ENCODE assay signal across 1 cellular context in the genomic region with DNA sequence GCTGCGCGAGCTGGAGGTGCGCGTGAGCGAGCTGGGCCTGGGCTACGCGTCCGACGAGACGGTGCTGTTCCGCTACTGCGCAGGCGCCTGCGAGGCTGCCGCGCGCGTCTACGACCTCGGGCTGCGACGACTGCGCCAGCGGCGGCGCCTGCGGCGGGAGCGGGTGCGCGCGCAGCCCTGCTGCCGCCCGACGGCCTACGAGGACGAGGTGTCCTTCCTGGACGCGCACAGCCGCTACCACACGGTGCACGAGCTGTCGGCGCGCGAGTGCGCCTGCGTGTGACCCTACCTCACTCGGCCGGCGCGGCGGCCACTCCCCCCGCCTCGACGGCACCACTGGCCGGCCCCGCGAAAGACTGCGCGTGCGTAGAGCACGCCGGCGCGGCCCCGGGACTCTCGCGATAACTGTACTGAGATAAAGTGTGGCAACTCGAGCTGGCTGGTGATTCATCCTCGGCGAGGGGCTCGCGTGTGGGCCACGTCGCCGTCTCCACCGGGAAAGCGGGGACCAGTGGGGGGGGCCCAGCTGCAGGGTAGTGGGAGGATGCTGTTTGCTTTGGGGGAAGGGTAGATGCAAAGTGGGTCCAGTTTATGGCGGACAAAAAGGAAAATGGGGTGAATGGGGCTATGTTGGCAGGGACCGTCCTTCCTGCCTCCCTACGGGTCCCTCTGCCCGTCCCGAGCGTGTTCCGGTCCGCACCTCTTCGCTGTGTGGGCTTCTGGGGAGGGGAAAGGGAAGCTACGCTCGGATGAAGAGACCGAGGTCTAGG.
TF ChIP-seq lines count a peak whose summit lies in the region.

No MANE protein-coding gene starts in this region.

TF ChIP-seq in HepG2, 621 proteins besides CTCF, POLR2A, EP300 and RAD21 (continued from another document and continues in another):
- TF ChIP-seq, protein P1, sequence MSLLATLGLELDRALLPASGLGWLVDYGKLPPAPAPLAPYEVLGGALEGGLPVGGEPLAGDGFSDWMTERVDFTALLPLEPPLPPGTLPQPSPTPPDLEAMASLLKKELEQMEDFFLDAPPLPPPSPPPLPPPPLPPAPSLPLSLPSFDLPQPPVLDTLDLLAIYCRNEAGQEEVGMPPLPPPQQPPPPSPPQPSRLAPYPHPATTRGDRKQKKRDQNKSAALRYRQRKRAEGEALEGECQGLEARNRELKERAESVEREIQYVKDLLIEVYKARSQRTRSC (CRISPR knock-in tag; IDR thresholded peaks at IDR 0.05; ENCODE audit: low read depth), result no peak
- TF ChIP-seq ZNF841 (CRISPR knock-in tag; IDR thresholded peaks at IDR 0.05; ENCODE audit: borderline replicate concordance) (peak; percentile 53; the same call in 1 of the 2 replicates), NFYB (CRISPR knock-in tag; IDR thresholded peaks at IDR 0.05) (peak; percentile 32; the same call in 1 of the 2 replicates), SATB2 (CRISPR knock-in tag; IDR thresholded peaks at IDR 0.05) (peak; percentile 19; the same call in 1 of the 2 replicates), ZNF326 (CRISPR knock-in tag; IDR thresholded peaks at IDR 0.05; ENCODE audit: borderline replicate concordance) (peak; percentile 100), MYC (CRISPR knock-in tag; IDR thresholded peaks at IDR 0.05; ENCODE audit: borderline replicate concordance) (peak; percentile 52; the same call in 1 of the 2 replicates), ZNF501 (CRISPR knock-in tag; IDR thresholded peaks at IDR 0.05) (peak; percentile 91), ZNF660 (CRISPR knock-in tag; IDR thresholded peaks at IDR 0.05; ENCODE audit: borderline replicate concordance, low read depth) (no peak), ZNF572 (CRISPR knock-in tag; IDR thresholded peaks at IDR 0.05) (no peak), ZNF879 (CRISPR knock-in tag; IDR thresholded peaks at IDR 0.05) (peak; percentile 85; the same call in 1 of the 2 replicates), ZSCAN22 (CRISPR knock-in tag; IDR thresholded peaks at IDR 0.05) (no peak), RFX3 (CRISPR knock-in tag; IDR thresholded peaks at IDR 0.05) (no peak), SOX6 (IDR thresholded peaks at IDR 0.05) (no peak), SOX6 (CRISPR knock-in tag; IDR thresholded peaks at IDR 0.05) (peak; percentile 77), TAF15 (IDR thresholded peaks at IDR 0.05; ENCODE audit: low read depth, low read length, poor library complexity, severe bottlenecking) (peak; percentile 48), ZNF776 (CRISPR knock-in tag; IDR thresholded peaks at IDR 0.05) (peak; percentile 93), YEATS4 (CRISPR knock-in tag; IDR thresholded peaks at IDR 0.05; ENCODE audit: borderline replicate concordance) (peak; percentile 45; the same call in 1 of the 2 replicates), NONO (IDR thresholded peaks at IDR 0.05) (no peak), NONO (CRISPR knock-in tag; conservative IDR thresholded peaks at IDR 0.05) (peak; percentile 93), CHD2 (IDR thresholded peaks at IDR 0.05; ENCODE audit: low read depth, low read length) (peak; percentile 100), ZNF292 (CRISPR knock-in tag; IDR thresholded peaks at IDR 0.05; ENCODE audit: borderline replicate concordance, low read depth) (peak; percentile 30; the same call in 1 of the 2 replicates), GABPA (IDR thresholded peaks at IDR 0.05; ENCODE audit: low read depth, low read length) (no peak), GABPA (CRISPR knock-in tag; IDR thresholded peaks at IDR 0.05; ENCODE audit: low read depth) (no peak), ZNF589 (CRISPR knock-in tag; conservative IDR thresholded peaks at IDR 0.05) (peak; percentile 49; the same call in 1 of the 2 replicates), MED13 (CRISPR knock-in tag; IDR thresholded peaks at IDR 0.05) (no peak; the same call in 1 of the 2 replicates), KLF13 (CRISPR knock-in tag; IDR thresholded peaks at IDR 0.05) (no peak), SP140L (CRISPR knock-in tag; IDR thresholded peaks at IDR 0.05; ENCODE audit: borderline replicate concordance) (peak; percentile 62; the same call in 1 of the 2 replicates), ZNF12 (CRISPR knock-in tag; IDR thresholded peaks at IDR 0.05) (no peak), RBM39 (IDR thresholded peaks at IDR 0.05; ENCODE audit: low read depth, low read length, poor library complexity, severe bottlenecking) (peak; percentile 91), DNMT3B (CRISPR knock-in tag; conservative IDR thresholded peaks at IDR 0.05) (no peak), ZNF878 (CRISPR knock-in tag; IDR thresholded peaks at IDR 0.05) (no peak; the same call in 1 of the 2 replicates), NR3C1 (CRISPR knock-in tag; IDR thresholded peaks at IDR 0.05) (no peak), ZMAT3 (CRISPR knock-in tag; conservative IDR thresholded peaks at IDR 0.05) (peak; percentile 93), HOXD1 (CRISPR knock-in tag; IDR thresholded peaks at IDR 0.05) (0 out of 2 replicates have a peak, but pooled peaks have one; percentile 18), PHF5A (CRISPR knock-in tag; IDR thresholded peaks at IDR 0.05; ENCODE audit: low read depth, unreplicated experiment) (peak; percentile 72), SYNCRIP (IDR thresholded peaks at IDR 0.05; ENCODE audit: insufficient read depth, low read depth, low read length) (no peak), ZNF556 (CRISPR knock-in tag; IDR thresholded peaks at IDR 0.05; ENCODE audit: borderline replicate concordance) (peak; percentile 52; the same call in 1 of the 2 replicates), REPIN1 (CRISPR knock-in tag; IDR thresholded peaks at IDR 0.05; ENCODE audit: borderline replicate concordance, low read depth) (peak; percentile 92)
- TF ChIP-seq, protein P2, sequence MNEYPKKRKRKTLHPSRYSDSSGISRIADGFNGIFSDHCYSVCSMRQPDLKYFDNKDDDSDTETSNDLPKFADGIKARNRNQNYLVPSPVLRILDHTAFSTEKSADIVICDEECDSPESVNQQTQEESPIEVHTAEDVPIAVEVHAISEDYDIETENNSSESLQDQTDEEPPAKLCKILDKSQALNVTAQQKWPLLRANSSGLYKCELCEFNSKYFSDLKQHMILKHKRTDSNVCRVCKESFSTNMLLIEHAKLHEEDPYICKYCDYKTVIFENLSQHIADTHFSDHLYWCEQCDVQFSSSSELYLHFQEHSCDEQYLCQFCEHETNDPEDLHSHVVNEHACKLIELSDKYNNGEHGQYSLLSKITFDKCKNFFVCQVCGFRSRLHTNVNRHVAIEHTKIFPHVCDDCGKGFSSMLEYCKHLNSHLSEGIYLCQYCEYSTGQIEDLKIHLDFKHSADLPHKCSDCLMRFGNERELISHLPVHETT (CRISPR knock-in tag; conservative IDR thresholded peaks at IDR 0.05), result peak; percentile 67; the same call in 1 of the 2 replicates
- TF ChIP-seq, protein P3, sequence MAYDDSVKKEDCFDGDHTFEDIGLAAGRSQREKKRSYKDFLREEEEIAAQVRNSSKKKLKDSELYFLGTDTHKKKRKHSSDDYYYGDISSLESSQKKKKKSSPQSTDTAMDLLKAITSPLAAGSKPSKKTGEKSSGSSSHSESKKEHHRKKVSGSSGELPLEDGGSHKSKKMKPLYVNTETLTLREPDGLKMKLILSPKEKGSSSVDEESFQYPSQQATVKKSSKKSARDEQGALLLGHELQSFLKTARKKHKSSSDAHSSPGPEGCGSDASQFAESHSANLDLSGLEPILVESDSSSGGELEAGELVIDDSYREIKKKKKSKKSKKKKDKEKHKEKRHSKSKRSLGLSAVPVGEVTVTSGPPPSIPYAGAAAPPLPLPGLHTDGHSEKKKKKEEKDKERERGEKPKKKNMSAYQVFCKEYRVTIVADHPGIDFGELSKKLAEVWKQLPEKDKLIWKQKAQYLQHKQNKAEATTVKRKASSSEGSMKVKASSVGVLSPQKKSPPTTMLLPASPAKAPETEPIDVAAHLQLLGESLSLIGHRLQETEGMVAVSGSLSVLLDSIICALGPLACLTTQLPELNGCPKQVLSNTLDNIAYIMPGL (CRISPR knock-in tag; IDR thresholded peaks at IDR 0.05; ENCODE audit: borderline replicate concordance in 1 of 2, low read depth in 1 of 2), result peak in 1 of 2 experiments; percentile 67; a peak in 3 of 4 replicates
- TF ChIP-seq, protein P4, sequence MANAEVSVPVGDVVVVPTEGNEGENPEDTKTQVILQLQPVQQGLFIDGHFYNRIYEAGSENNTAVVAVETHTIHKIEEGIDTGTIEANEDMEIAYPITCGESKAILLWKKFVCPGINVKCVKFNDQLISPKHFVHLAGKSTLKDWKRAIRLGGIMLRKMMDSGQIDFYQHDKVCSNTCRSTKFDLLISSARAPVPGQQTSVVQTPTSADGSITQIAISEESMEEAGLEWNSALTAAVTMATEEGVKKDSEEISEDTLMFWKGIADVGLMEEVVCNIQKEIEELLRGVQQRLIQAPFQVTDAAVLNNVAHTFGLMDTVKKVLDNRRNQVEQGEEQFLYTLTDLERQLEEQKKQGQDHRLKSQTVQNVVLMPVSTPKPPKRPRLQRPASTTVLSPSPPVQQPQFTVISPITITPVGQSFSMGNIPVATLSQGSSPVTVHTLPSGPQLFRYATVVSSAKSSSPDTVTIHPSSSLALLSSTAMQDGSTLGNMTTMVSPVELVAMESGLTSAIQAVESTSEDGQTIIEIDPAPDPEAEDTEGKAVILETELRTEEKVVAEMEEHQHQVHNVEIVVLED (CRISPR knock-in tag; IDR thresholded peaks at IDR 0.05; ENCODE audit: borderline replicate concordance), result peak; percentile 91
- TF ChIP-seq, protein P5, sequence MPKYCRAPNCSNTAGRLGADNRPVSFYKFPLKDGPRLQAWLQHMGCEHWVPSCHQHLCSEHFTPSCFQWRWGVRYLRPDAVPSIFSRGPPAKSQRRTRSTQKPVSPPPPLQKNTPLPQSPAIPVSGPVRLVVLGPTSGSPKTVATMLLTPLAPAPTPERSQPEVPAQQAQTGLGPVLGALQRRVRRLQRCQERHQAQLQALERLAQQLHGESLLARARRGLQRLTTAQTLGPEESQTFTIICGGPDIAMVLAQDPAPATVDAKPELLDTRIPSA (CRISPR knock-in tag; IDR thresholded peaks at IDR 0.05; ENCODE audit: borderline replicate concordance), result no peak
- TF ChIP-seq, protein P6, sequence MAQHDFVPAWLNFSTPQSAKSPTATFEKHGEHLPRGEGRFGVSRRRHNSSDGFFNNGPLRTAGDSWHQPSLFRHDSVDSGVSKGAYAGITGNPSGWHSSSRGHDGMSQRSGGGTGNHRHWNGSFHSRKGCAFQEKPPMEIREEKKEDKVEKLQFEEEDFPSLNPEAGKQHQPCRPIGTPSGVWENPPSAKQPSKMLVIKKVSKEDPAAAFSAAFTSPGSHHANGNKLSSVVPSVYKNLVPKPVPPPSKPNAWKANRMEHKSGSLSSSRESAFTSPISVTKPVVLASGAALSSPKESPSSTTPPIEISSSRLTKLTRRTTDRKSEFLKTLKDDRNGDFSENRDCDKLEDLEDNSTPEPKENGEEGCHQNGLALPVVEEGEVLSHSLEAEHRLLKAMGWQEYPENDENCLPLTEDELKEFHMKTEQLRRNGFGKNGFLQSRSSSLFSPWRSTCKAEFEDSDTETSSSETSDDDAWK (CRISPR knock-in tag; IDR thresholded peaks at IDR 0.05), result no peak
- TF ChIP-seq, protein P7, sequence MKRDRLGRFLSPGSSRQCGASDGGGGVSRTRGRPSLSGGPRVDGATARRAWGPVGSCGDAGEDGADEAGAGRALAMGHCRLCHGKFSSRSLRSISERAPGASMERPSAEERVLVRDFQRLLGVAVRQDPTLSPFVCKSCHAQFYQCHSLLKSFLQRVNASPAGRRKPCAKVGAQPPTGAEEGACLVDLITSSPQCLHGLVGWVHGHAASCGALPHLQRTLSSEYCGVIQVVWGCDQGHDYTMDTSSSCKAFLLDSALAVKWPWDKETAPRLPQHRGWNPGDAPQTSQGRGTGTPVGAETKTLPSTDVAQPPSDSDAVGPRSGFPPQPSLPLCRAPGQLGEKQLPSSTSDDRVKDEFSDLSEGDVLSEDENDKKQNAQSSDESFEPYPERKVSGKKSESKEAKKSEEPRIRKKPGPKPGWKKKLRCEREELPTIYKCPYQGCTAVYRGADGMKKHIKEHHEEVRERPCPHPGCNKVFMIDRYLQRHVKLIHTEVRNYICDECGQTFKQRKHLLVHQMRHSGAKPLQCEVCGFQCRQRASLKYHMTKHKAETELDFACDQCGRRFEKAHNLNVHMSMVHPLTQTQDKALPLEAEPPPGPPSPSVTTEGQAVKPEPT (CRISPR knock-in tag; IDR thresholded peaks at IDR 0.05; ENCODE audit: low read depth), result no peak
- TF ChIP-seq, protein P8, sequence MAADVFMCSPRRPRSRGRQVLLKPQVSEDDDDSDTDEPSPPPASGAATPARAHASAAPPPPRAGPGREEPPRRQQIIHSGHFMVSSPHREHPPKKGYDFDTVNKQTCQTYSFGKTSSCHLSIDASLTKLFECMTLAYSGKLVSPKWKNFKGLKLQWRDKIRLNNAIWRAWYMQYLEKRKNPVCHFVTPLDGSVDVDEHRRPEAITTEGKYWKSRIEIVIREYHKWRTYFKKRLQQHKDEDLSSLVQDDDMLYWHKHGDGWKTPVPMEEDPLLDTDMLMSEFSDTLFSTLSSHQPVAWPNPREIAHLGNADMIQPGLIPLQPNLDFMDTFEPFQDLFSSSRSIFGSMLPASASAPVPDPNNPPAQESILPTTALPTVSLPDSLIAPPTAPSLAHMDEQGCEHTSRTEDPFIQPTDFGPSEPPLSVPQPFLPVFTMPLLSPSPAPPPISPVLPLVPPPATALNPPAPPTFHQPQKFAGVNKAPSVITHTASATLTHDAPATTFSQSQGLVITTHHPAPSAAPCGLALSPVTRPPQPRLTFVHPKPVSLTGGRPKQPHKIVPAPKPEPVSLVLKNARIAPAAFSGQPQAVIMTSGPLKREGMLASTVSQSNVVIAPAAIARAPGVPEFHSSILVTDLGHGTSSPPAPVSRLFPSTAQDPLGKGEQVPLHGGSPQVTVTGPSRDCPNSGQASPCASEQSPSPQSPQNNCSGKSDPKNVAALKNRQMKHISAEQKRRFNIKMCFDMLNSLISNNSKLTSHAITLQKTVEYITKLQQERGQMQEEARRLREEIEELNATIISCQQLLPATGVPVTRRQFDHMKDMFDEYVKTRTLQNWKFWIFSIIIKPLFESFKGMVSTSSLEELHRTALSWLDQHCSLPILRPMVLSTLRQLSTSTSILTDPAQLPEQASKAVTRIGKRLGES (CRISPR knock-in tag; IDR thresholded peaks at IDR 0.05; ENCODE audit: borderline replicate concordance), result no peak
- TF ChIP-seq, protein P9, sequence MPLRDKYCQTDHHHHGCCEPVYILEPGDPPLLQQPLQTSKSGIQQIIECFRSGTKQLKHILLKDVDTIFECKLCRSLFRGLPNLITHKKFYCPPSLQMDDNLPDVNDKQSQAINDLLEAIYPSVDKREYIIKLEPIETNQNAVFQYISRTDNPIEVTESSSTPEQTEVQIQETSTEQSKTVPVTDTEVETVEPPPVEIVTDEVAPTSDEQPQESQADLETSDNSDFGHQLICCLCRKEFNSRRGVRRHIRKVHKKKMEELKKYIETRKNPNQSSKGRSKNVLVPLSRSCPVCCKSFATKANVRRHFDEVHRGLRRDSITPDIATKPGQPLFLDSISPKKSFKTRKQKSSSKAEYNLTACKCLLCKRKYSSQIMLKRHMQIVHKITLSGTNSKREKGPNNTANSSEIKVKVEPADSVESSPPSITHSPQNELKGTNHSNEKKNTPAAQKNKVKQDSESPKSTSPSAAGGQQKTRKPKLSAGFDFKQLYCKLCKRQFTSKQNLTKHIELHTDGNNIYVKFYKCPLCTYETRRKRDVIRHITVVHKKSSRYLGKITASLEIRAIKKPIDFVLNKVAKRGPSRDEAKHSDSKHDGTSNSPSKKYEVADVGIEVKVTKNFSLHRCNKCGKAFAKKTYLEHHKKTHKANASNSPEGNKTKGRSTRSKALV (CRISPR knock-in tag; IDR thresholded peaks at IDR 0.05), result no peak
